ENCODE assay signal across 1 cellular context in genomic region chr1:100265931-100266830, GRCh38.
TF ChIP-seq lines count a peak whose summit lies in the region.

Gene RTCA (plus strand): TSS chr1:100266216. CDS start chr1:100266376, 160 bp downstream.

TF ChIP-seq in HepG2, 621 proteins besides CTCF, POLR2A, EP300 and RAD21 (continued from another document and continues in another):
- TF ChIP-seq, protein P1, sequence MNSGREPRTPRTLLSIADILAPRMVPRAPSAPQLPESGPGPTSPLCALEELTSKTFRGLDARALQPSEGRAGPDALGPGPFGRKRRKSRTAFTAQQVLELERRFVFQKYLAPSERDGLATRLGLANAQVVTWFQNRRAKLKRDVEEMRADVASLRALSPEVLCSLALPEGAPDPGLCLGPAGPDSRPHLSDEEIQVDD (CRISPR knock-in tag; IDR thresholded peaks at IDR 0.05; ENCODE audit: borderline replicate concordance) = no peak
- TF ChIP-seq FOSL2 (CRISPR knock-in tag; IDR thresholded peaks at IDR 0.05) (peak; percentile 26; the same call in 1 of the 2 replicates), ZNF589 (CRISPR knock-in tag; conservative IDR thresholded peaks at IDR 0.05) (no peak), ZBTB38 (CRISPR knock-in tag; IDR thresholded peaks at IDR 0.05) (0 out of 2 replicates have a peak, but pooled peaks have one; percentile 39), ZNF414 (CRISPR knock-in tag; IDR thresholded peaks at IDR 0.05) (no peak), ZBTB20 (CRISPR knock-in tag; IDR thresholded peaks at IDR 0.05; ENCODE audit: borderline replicate concordance, low read depth) (peak; percentile 28; the same call in 1 of the 2 replicates), EED (CRISPR knock-in tag; IDR thresholded peaks at IDR 0.05) (no peak), ZNF224 (CRISPR knock-in tag; IDR thresholded peaks at IDR 0.05) (0 out of 2 replicates have a peak, but pooled peaks have one; percentile 27), HMG20A (CRISPR knock-in tag; IDR thresholded peaks at IDR 0.05; ENCODE audit: borderline replicate concordance) (no peak), GFI1 (CRISPR knock-in tag; IDR thresholded peaks at IDR 0.05; ENCODE audit: borderline replicate concordance) (no peak), HNRNPLL (IDR thresholded peaks at IDR 0.05; ENCODE audit: low read depth, low read length, poor library complexity, severe bottlenecking) (peak; percentile 52), ZNF160 (CRISPR knock-in tag; IDR thresholded peaks at IDR 0.05) (no peak), ZNF7 (CRISPR knock-in tag; IDR thresholded peaks at IDR 0.05) (no peak), CREB1 (IDR thresholded peaks at IDR 0.05) (no peak), CREB1 (CRISPR knock-in tag; IDR thresholded peaks at IDR 0.05) (no peak), KDM6A (CRISPR knock-in tag; IDR thresholded peaks at IDR 0.05; ENCODE audit: low read depth) (no peak), ZEB1 (IDR thresholded peaks at IDR 0.05; ENCODE audit: insufficient replicate concordance, low read depth) (no peak), ATF1 (CRISPR knock-in tag; IDR thresholded peaks at IDR 0.05) (no peak), MEIS2 (CRISPR knock-in tag; IDR thresholded peaks at IDR 0.05) (peak; percentile 42; the same call in 1 of the 2 replicates), POGZ (CRISPR knock-in tag; IDR thresholded peaks at IDR 0.05) (peak; percentile 58; the same call in 1 of the 2 replicates), ETV5 (CRISPR knock-in tag; IDR thresholded peaks at IDR 0.05; ENCODE audit: borderline replicate concordance) (peak; percentile 64; the same call in 1 of the 2 replicates), XBP1 (CRISPR knock-in tag; IDR thresholded peaks at IDR 0.05) (no peak), ZFP36 (IDR thresholded peaks at IDR 0.05; ENCODE audit: borderline replicate concordance, low read depth, low read length, partially characterized antibody) (no peak), ZNF775 (CRISPR knock-in tag; IDR thresholded peaks at IDR 0.05; ENCODE audit: borderline replicate concordance) (no peak), PAXIP1 (CRISPR knock-in tag; conservative IDR thresholded peaks at IDR 0.05) (peak; percentile 8; the same call in 1 of the 2 replicates), SP1 (IDR thresholded peaks at IDR 0.05) (no peak), SP1 (CRISPR knock-in tag; IDR thresholded peaks at IDR 0.05) (no peak), ZNF10 (CRISPR knock-in tag; IDR thresholded peaks at IDR 0.05; ENCODE audit: borderline replicate concordance, low read depth) (no peak), WIZ (CRISPR knock-in tag; IDR thresholded peaks at IDR 0.05) (peak; percentile 80; the same call in 1 of the 2 replicates), GTF2F1 (IDR thresholded peaks at IDR 0.05; ENCODE audit: low read length) (no peak), ARHGAP35 (CRISPR knock-in tag; IDR thresholded peaks at IDR 0.05; ENCODE audit: borderline replicate concordance) (no peak), ATM (IDR thresholded peaks at IDR 0.05; ENCODE audit: borderline replicate concordance) (no peak), IKZF1 (IDR thresholded peaks at IDR 0.05) (no peak), SMAD1 (CRISPR knock-in tag; IDR thresholded peaks at IDR 0.05; ENCODE audit: borderline replicate concordance, low read depth) (peak; percentile 77; the same call in 1 of the 2 replicates), SMAD3 (CRISPR knock-in tag; IDR thresholded peaks at IDR 0.05) (peak; percentile 28; the same call in 1 of the 2 replicates), NFIB (CRISPR knock-in tag; IDR thresholded peaks at IDR 0.05; ENCODE audit: borderline replicate concordance) (no peak), ZNF256 (CRISPR knock-in tag; conservative IDR thresholded peaks at IDR 0.05) (peak; percentile 71; the same call in 1 of the 2 replicates)
- TF ChIP-seq, protein P2, sequence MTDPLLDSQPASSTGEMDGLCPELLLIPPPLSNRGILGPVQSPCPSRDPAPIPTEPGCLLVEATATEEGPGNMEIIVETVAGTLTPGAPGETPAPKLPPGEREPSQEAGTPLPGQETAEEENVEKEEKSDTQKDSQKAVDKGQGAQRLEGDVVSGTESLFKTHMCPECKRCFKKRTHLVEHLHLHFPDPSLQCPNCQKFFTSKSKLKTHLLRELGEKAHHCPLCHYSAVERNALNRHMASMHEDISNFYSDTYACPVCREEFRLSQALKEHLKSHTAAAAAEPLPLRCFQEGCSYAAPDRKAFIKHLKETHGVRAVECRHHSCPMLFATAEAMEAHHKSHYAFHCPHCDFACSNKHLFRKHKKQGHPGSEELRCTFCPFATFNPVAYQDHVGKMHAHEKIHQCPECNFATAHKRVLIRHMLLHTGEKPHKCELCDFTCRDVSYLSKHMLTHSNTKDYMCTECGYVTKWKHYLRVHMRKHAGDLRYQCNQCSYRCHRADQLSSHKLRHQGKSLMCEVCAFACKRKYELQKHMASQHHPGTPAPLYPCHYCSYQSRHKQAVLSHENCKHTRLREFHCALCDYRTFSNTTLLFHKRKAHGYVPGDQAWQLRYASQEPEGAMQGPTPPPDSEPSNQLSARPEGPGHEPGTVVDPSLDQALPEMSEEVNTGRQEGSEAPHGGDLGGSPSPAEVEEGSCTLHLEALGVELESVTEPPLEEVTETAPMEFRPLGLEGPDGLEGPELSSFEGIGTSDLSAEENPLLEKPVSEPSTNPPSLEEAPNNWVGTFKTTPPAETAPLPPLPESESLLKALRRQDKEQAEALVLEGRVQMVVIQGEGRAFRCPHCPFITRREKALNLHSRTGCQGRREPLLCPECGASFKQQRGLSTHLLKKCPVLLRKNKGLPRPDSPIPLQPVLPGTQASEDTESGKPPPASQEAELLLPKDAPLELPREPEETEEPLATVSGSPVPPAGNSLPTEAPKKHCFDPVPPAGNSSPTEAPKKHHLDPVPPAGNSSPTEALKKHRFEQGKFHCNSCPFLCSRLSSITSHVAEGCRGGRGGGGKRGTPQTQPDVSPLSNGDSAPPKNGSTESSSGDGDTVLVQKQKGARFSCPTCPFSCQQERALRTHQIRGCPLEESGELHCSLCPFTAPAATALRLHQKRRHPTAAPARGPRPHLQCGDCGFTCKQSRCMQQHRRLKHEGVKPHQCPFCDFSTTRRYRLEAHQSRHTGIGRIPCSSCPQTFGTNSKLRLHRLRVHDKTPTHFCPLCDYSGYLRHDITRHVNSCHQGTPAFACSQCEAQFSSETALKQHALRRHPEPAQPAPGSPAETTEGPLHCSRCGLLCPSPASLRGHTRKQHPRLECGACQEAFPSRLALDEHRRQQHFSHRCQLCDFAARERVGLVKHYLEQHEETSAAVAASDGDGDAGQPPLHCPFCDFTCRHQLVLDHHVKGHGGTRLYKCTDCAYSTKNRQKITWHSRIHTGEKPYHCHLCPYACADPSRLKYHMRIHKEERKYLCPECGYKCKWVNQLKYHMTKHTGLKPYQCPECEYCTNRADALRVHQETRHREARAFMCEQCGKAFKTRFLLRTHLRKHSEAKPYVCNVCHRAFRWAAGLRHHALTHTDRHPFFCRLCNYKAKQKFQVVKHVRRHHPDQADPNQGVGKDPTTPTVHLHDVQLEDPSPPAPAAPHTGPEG (CRISPR knock-in tag; IDR thresholded peaks at IDR 0.05) = peak; percentile 90; the same call in 1 of the 2 replicates
- TF ChIP-seq, protein P3, sequence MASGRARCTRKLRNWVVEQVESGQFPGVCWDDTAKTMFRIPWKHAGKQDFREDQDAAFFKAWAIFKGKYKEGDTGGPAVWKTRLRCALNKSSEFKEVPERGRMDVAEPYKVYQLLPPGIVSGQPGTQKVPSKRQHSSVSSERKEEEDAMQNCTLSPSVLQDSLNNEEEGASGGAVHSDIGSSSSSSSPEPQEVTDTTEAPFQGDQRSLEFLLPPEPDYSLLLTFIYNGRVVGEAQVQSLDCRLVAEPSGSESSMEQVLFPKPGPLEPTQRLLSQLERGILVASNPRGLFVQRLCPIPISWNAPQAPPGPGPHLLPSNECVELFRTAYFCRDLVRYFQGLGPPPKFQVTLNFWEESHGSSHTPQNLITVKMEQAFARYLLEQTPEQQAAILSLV (CRISPR knock-in tag; IDR thresholded peaks at IDR 0.05; ENCODE audit: borderline replicate concordance) = 0 out of 2 replicates have a peak, but pooled peaks have one; percentile 24
- TF ChIP-seq, protein P4, sequence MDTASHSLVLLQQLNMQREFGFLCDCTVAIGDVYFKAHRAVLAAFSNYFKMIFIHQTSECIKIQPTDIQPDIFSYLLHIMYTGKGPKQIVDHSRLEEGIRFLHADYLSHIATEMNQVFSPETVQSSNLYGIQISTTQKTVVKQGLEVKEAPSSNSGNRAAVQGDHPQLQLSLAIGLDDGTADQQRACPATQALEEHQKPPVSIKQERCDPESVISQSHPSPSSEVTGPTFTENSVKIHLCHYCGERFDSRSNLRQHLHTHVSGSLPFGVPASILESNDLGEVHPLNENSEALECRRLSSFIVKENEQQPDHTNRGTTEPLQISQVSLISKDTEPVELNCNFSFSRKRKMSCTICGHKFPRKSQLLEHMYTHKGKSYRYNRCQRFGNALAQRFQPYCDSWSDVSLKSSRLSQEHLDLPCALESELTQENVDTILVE (CRISPR knock-in tag; IDR thresholded peaks at IDR 0.05) = peak; percentile 73; the same call in 1 of the 2 replicates
- TF ChIP-seq, protein P5, sequence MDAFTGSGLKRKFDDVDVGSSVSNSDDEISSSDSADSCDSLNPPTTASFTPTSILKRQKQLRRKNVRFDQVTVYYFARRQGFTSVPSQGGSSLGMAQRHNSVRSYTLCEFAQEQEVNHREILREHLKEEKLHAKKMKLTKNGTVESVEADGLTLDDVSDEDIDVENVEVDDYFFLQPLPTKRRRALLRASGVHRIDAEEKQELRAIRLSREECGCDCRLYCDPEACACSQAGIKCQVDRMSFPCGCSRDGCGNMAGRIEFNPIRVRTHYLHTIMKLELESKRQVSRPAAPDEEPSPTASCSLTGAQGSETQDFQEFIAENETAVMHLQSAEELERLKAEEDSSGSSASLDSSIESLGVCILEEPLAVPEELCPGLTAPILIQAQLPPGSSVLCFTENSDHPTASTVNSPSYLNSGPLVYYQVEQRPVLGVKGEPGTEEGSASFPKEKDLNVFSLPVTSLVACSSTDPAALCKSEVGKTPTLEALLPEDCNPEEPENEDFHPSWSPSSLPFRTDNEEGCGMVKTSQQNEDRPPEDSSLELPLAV (CRISPR knock-in tag; conservative IDR thresholded peaks at IDR 0.05; ENCODE audit: low read depth) = no peak
- TF ChIP-seq, protein P6, sequence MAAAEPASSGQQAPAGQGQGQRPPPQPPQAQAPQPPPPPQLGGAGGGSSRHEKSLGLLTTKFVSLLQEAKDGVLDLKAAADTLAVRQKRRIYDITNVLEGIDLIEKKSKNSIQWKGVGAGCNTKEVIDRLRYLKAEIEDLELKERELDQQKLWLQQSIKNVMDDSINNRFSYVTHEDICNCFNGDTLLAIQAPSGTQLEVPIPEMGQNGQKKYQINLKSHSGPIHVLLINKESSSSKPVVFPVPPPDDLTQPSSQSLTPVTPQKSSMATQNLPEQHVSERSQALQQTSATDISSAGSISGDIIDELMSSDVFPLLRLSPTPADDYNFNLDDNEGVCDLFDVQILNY (CRISPR knock-in tag; conservative IDR thresholded peaks at IDR 0.05) = no peak
- TF ChIP-seq, protein P7, sequence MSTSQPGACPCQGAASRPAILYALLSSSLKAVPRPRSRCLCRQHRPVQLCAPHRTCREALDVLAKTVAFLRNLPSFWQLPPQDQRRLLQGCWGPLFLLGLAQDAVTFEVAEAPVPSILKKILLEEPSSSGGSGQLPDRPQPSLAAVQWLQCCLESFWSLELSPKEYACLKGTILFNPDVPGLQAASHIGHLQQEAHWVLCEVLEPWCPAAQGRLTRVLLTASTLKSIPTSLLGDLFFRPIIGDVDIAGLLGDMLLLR (CRISPR knock-in tag; IDR thresholded peaks at IDR 0.05) = no peak
